In genomic region chr1:207863893-207864535, GRCh38 we compare ENCODE assay signal across 8 cellular contexts. TPM values are rescaled to one million over a fixed set of nuclear protein-coding genes. Genes with fewer than 3 reads are reported as not detected.
DNase-seq lines count a peak whose midpoint lies in the region; ATAC-seq and TF ChIP-seq lines count a peak whose summit lies in the region.

No MANE protein-coding gene starts in this region.

- peak overlapping the region; percentile 94 for H3K27ac ChIP-seq in VCaP
- H3K27ac ChIP-seq in right cardiac atrium (ENCODE audit: low read length), result peak overlapping the region; percentile 75
- peak overlapping the region; percentile 98 for H3K27ac ChIP-seq in vagina

- H3K9me3 ChIP-seq in right cardiac atrium (ENCODE audit: control insufficient read depth, low read length) (no peaks in the 10 kb centered on the region), vagina (no peaks in the 10 kb centered on the region)

- TF ChIP-seq POLR2A in vagina (IDR thresholded peaks at IDR 0.05), result no peak

- H3K4me1 ChIP-seq in right cardiac atrium (ENCODE audit: control insufficient read depth, insufficient read depth, low read length) (peaks cover 27% of the 10 kb centered on the region), vagina (peaks cover 87% of the 10 kb centered on the region)

- WGBS in right cardiac atrium, result 54% methylated on average over 8 of the region's 8 CpGs

- TF ChIP-seq CTCF in VCaP (conservative IDR thresholded peaks at IDR 0.05) (no peak), vagina (IDR thresholded peaks at IDR 0.05) (no peak)

- DNase-seq in right cardiac atrium (no peak), vagina (ENCODE audit: extremely low spot score in 2 of 2) (no peak), hepatic stellate cell (ENCODE audit: low spot score) (no peak), T1000 (lab: John Stamatoyannopoulos, UW) (no peak), SHP77 treated with DMSO at 0.1 percent for 48 hours (lab: John Stamatoyannopoulos, UW) (no peak)

- intact Hi-C loops in right cardiac atrium (cut with DNase I) (no loop called here), vagina (cut with DNase I) (no loop called here)

- H3K27me3 ChIP-seq in right cardiac atrium (ENCODE audit: control insufficient read depth, insufficient read depth), result no peaks in the 10 kb centered on the region
- H3K27me3 ChIP-seq in vagina, result no peaks in the 10 kb centered on the region

- no peaks in the 10 kb centered on the region for H3K36me3 ChIP-seq in vagina

- ATAC-seq in GM18511 (IDR thresholded peaks at IDR 0.05; ENCODE audit: unreplicated experiment) (peak; percentile 64), HG03064 (IDR thresholded peaks at IDR 0.05; ENCODE audit: low read depth, unreplicated experiment) (peak; percentile 59), right cardiac atrium (peak in 1 of 2 donors; percentile 7)

- H3K4me3 ChIP-seq in right cardiac atrium (ENCODE audit: low read length) (no peak overlapping the region), vagina (no peak overlapping the region)

RNA-seq across cellular contexts. Expression of gene CD34, which starts 46.9 kb away (rescaled TPM):
- total RNA-seq in right cardiac atrium (100 to 1,000 TPM in 3 of 4 donors, 10 to 100 TPM in 1; 81.8 to 170 (median 123) TPM), vagina (57.5 TPM)
- 87.4 TPM for polyA plus RNA-seq in right cardiac atrium
